In genomic region chr22:22037740-22038139, GRCh38 we compare ENCODE assay signal across 18 cellular contexts. TPM values are rescaled to one million over a fixed set of nuclear protein-coding genes. Genes with fewer than 3 reads are reported as not detected.
DNase-seq lines count a peak whose midpoint lies in the region; ATAC-seq and TF ChIP-seq lines count a peak whose summit lies in the region.
"Had no signal": no experiment of that assay in that cellular context is flagged by ENCODE, and none has a peak within 500 bp of the region (broad histone marks: within the 10 kb centered on the region; RNA-seq: fewer than 3 reads in every experiment).

No MANE protein-coding gene starts in this region.

- no peaks in the 10 kb centered on the region for H3K36me3 Mint-ChIP-seq in natural killer cell treated with Interleukin-12 subunit alpha and Interleukin-12 subunit beta and Interleukin-15 and Interleukin-18, amount 100 ng/mL, for 72 hours

- H2BK15ac ChIP-seq in IMR-90 (ENCODE audit: low read depth, low read length): 0 out of 3 replicates have a peak overlapping the region, but pooled peaks have one; percentile 9

- no peak overlapping the region for H3K56ac ChIP-seq in IMR-90 (ENCODE audit: extremely low read depth, insufficient read depth, low read length)

- H3K36me3 ChIP-seq in BLaER1 (no peaks in the 10 kb centered on the region), IMR-90 (ENCODE audit: control insufficient read depth, insufficient read depth, low read length) (no peaks in the 10 kb centered on the region), ovary (no peaks in the 10 kb centered on the region)

- H3K9me3 Mint-ChIP-seq in natural killer cell treated with Interleukin-12 subunit alpha and Interleukin-12 subunit beta and Interleukin-15 and Interleukin-18, amount 100 ng/mL, for 72 hours: no peaks in the 10 kb centered on the region
- H3K9me3 Mint-ChIP-seq: CD4-positive, alpha-beta T cell; effector memory CD8-positive, alpha-beta T cell; H9; stimulated activated naive CD8-positive, alpha-beta T cell treated with anti-CD3 and anti-CD28 coated beads, Interleukin-15, amount 100 ng/mL, for 72 hours had no signal

- no peak for TF ChIP-seq EP300 in ovary (IDR thresholded peaks at IDR 0.05)

- H3K4me3 Mint-ChIP-seq in natural killer cell treated with Interleukin-12 subunit alpha and Interleukin-12 subunit beta and Interleukin-15 and Interleukin-18, amount 100 ng/mL, for 72 hours: no peak overlapping the region
- H3K4me3 Mint-ChIP-seq: CD4-positive, alpha-beta T cell; effector memory CD8-positive, alpha-beta T cell; H9; stimulated activated naive CD8-positive, alpha-beta T cell treated with anti-CD3 and anti-CD28 coated beads, Interleukin-15, amount 100 ng/mL, for 72 hours had no signal

- no peak overlapping the region for H3K23ac ChIP-seq in IMR-90 (ENCODE audit: low read depth, low read length)

- TF ChIP-seq CTCF in IMR-90 (conservative IDR thresholded peaks at IDR 0.05; ENCODE audit: low read depth, low read length) (no peak), ovary (IDR thresholded peaks at IDR 0.05) (no peak)

- H3K4ac ChIP-seq in IMR-90 (ENCODE audit: low read depth, low read length): peak overlapping the region; percentile 38; the same call in 1 of the 2 replicates

- H2AK9ac ChIP-seq in IMR-90 (replicated peaks; ENCODE audit: low read depth, low read length, poor library complexity): no peak overlapping the region

- H3K9me1 ChIP-seq in IMR-90 (ENCODE audit: insufficient read depth, low read length): peaks cover 28% of the 10 kb centered on the region

- H3K4me3 ChIP-seq in BLaER1 (no peak overlapping the region), IMR-90 (ENCODE audit: insufficient read depth, low read depth, low read length) (no peak overlapping the region), ovary (no peak overlapping the region)
- H3K4me3 ChIP-seq: lung had no signal

- no peaks in the 10 kb centered on the region for H4K20me1 ChIP-seq in BLaER1
- no peaks in the 10 kb centered on the region; the same call in 1 of the 2 replicates for H4K20me1 ChIP-seq in IMR-90 (ENCODE audit: insufficient read depth, low read length)

- WGBS in IMR-90 (ENCODE audit: extremely low coverage in 2 of 2, insufficient read length in 1 of 2), 2 experiments: no CpG with 5 or more reads among the region's 1 CpG
- WGBS in ovary, 3 donors: 73 to 94% (median 86%) methylated on average over 1 of the region's 1 CpG

- H3K9me3 ChIP-seq in BLaER1 (no peaks in the 10 kb centered on the region), IMR-90 (ENCODE audit: control insufficient read depth, insufficient read depth, low read length) (no peaks in the 10 kb centered on the region), ovary (no peaks in the 10 kb centered on the region)

- H3K27me3 ChIP-seq in BLaER1: no peaks in the 10 kb centered on the region
- no peaks in the 10 kb centered on the region; the same call in 1 of the 2 replicates for H3K27me3 ChIP-seq in IMR-90 (ENCODE audit: control insufficient read depth, insufficient read depth, low read length)
- no peaks in the 10 kb centered on the region for H3K27me3 ChIP-seq in ovary

- TF ChIP-seq RAD21 in IMR-90 (IDR thresholded peaks at IDR 0.05; ENCODE audit: low read length): no peak

- no peak overlapping the region for H3K18ac ChIP-seq in IMR-90 (ENCODE audit: low read depth, low read length)

- intact Hi-C loops in IMR-90 (cut with micrococcal nuclease): loop anchor here (10.0 kb wide), 1 partner anchor 117 kb away; no protein-coding TSS in a partner anchor
- intact Hi-C loops in ovary (cut with DNase I): no loop called here

- H4K5ac ChIP-seq in IMR-90 (ENCODE audit: low read depth, low read length): no peak overlapping the region

- CTCF ChIA-PET in IMR-90 (lab: Yijun Ruan, JAX): interaction anchor here (0.9 kb wide), 1 partner anchor 23 kb away, joined by 5 read pairs; no protein-coding TSS in a partner anchor

- DNase-seq in IMR-90 (peak; percentile 91), amniotic stem cell (lab: John Stamatoyannopoulos, UW) (peak; percentile 9), kidney glomerular epithelial cell (lab: John Stamatoyannopoulos, UW) (peak; percentile 15), ovary (no peak)
- no peak for DNase-seq in natural killer cell treated with Interleukin-12 subunit alpha and Interleukin-12 subunit beta and Interleukin-15 and Interleukin-18, amount 100 ng/mL, for 72 hours (ENCODE audit: low spot score)
- DNase-seq: CD4-positive, alpha-beta T cell; effector memory CD8-positive, alpha-beta T cell; H9; hippocampal formation; KG1; SHP77; stimulated activated CD4-positive, alpha-beta T cell treated with anti-CD3 and anti-CD28 coated beads, Interleukin-4, amount 100 ng/mL, for 4 hours; stimulated activated naive CD8-positive, alpha-beta T cell treated with anti-CD3 and anti-CD28 coated beads, Interleukin-15, amount 100 ng/mL, for 72 hours had no signal

- no TSS peak for BruUV-seq in IMR-90 (replicated peaks; lab: Mats Ljungman, UMichigan)

- no peak overlapping the region for H2AK5ac ChIP-seq in IMR-90 (ENCODE audit: low read depth, low read length)

- H3K27me3 Mint-ChIP-seq in natural killer cell treated with Interleukin-12 subunit alpha and Interleukin-12 subunit beta and Interleukin-15 and Interleukin-18, amount 100 ng/mL, for 72 hours: peaks cover 27 to 36% of the 10 kb centered on the region in 2 donors
- H3K27me3 Mint-ChIP-seq: stimulated activated naive CD8-positive, alpha-beta T cell treated with anti-CD3 and anti-CD28 coated beads, Interleukin-15, amount 100 ng/mL, for 72 hours had no signal

- peaks cover 81% of the 10 kb centered on the region for H3K4me1 ChIP-seq in BLaER1
- peaks cover 11% of the 10 kb centered on the region for H3K4me1 ChIP-seq in IMR-90 (ENCODE audit: control insufficient read depth, insufficient read depth, low read length)
- no peaks in the 10 kb centered on the region for H3K4me1 ChIP-seq in ovary (ENCODE audit: insufficient read depth)

- H3K9ac ChIP-seq in BLaER1 (peak overlapping the region; percentile 81), IMR-90 (ENCODE audit: low read depth, low read length) (no peak overlapping the region)

- no peaks in the 10 kb centered on the region for H3K4me1 Mint-ChIP-seq in natural killer cell treated with Interleukin-12 subunit alpha and Interleukin-12 subunit beta and Interleukin-15 and Interleukin-18, amount 100 ng/mL, for 72 hours (ENCODE audit: low read depth in 2 of 2)

- H3K27ac ChIP-seq in BLaER1 (peak overlapping the region; percentile 96), IMR-90 (ENCODE audit: insufficient read depth, low read length) (peak overlapping the region; percentile 43; the same call in 1 of the 2 replicates), ovary (no peak overlapping the region)
- H3K27ac ChIP-seq: VCaP had no signal

- dilution Hi-C loops in IMR-90 (cut with HindIII; ENCODE audit: low sequenced_read_pairs, unreplicated experiment): no loop called here

- H3K79me1 ChIP-seq in IMR-90 (ENCODE audit: low read depth in 1 of 2, low read length in 2 of 2): no peaks in the 10 kb centered on the region

- H2AFZ ChIP-seq in IMR-90 (replicated peaks; ENCODE audit: low read length, poor library complexity): peak overlapping the region; percentile 80

- H3K14ac ChIP-seq in IMR-90 (replicated peaks; ENCODE audit: low read depth, low read length): no peak overlapping the region

- H2BK120ac ChIP-seq in IMR-90 (ENCODE audit: low read depth, low read length): peak overlapping the region; percentile 60

- POLR2A ChIA-PET in IMR-90 (lab: Charles Lee; ENCODE audit: unreplicated experiment): interaction anchor here (0.6 to 1.1 kb wide), 2 partner anchors 105 to 108 kb away, joined by 3 read pairs; no protein-coding TSS in a partner anchor

- peak overlapping the region; percentile 51; the same call in 1 of the 2 replicates for H2BK20ac ChIP-seq in IMR-90 (ENCODE audit: low read depth, low read length)

- H3K4me2 ChIP-seq in BLaER1: peak overlapping the region; percentile 83
- H3K4me2 ChIP-seq in IMR-90 (ENCODE audit: low read depth, low read length): 0 out of 2 replicates have a peak overlapping the region, but pooled peaks have one; percentile 14

- TF ChIP-seq POLR2A in IMR-90 (IDR thresholded peaks at IDR 0.05; ENCODE audit: low read depth, low read length) (no peak), ovary (IDR thresholded peaks at IDR 0.05) (no peak)

- no peak overlapping the region for H3K27ac Mint-ChIP-seq in natural killer cell treated with Interleukin-12 subunit alpha and Interleukin-12 subunit beta and Interleukin-15 and Interleukin-18, amount 100 ng/mL, for 72 hours
- H3K27ac Mint-ChIP-seq: CD4-positive, alpha-beta T cell; effector memory CD8-positive, alpha-beta T cell; H9 had no signal

- ATAC-seq in IMR-90 (ENCODE audit: low read depth) (peak; percentile 97), GM21390 (IDR thresholded peaks at IDR 0.05; ENCODE audit: unreplicated experiment) (no peak), GM21528 (IDR thresholded peaks at IDR 0.05; ENCODE audit: low FRiP score, unreplicated experiment) (no peak)
- ATAC-seq in natural killer cell treated with Interleukin-12 subunit alpha and Interleukin-12 subunit beta and Interleukin-15 and Interleukin-18, amount 100 ng/mL, for 72 hours: no peak
- ATAC-seq: effector memory CD8-positive, alpha-beta T cell; stimulated activated naive CD8-positive, alpha-beta T cell treated with anti-CD3 and anti-CD28 coated beads, Interleukin-15, amount 100 ng/mL, for 72 hours had no signal

- H2BK5ac ChIP-seq in IMR-90 (ENCODE audit: low read depth, low read length, poor library complexity, severe bottlenecking): peak overlapping the region; percentile 46

- peak overlapping the region; percentile 7; the same call in 1 of the 2 replicates for H4K91ac ChIP-seq in IMR-90 (ENCODE audit: insufficient read depth, low read depth, low read length)

- in situ Hi-C loops in IMR-90 (cut with MboI; ENCODE audit: low sequenced_read_pairs): no loop called here

- H4K8ac ChIP-seq in IMR-90 (ENCODE audit: low read depth in 2 of 2, low read length in 2 of 2): peak overlapping the region in 1 of 2 experiments; percentile 56; a peak in 2 of 4 replicates

TF ChIP-seq in IMR-90, 13 proteins besides CTCF, POLR2A, EP300 and RAD21 (continues in another document):
- TF ChIP-seq CHD1 (IDR thresholded peaks at IDR 0.05; ENCODE audit: low read depth, low read length) (no peak), MAZ (IDR thresholded peaks at IDR 0.05; ENCODE audit: borderline replicate concordance, low read depth, low read length) (no peak), CEBPB (IDR thresholded peaks at IDR 0.05; ENCODE audit: low read depth, low read length) (peak; percentile 64; the same call in 1 of the 2 replicates), RCOR1 (IDR thresholded peaks at IDR 0.05; ENCODE audit: insufficient replicate concordance, low read length) (no peak)

RNA-seq across cellular contexts. Expression of gene TOP3B, which starts 55.2 kb away (rescaled TPM):
- total RNA-seq in IMR-90 (2012; rRNA removed): 19.7 and 23.5 TPM in 2 replicates
- 21.8 and 23.0 TPM in 2 replicates for polyA plus RNA-seq in IMR-90 (2012; rRNA removed)
- 7.9 and 10.6 TPM in 2 replicates for polyA plus RNA-seq in IMR-90 (2012; cell fraction: cytosol; rRNA removed)
- polyA plus RNA-seq in IMR-90 (2012; cell fraction: nucleus; rRNA removed; ENCODE audit: low replicate concordance): 57.4 and 109 TPM in 2 replicates
- total RNA-seq in natural killer cell treated with Interleukin-12 subunit alpha and Interleukin-12 subunit beta and Interleukin-15 and Interleukin-18, amount 100 ng/mL, for 72 hours: 10 to 100 TPM; 45.3 to 83.5 TPM
- total RNA-seq in ovary: 10 to 100 TPM; 17.3 to 31.5 (median 25.2) TPM
- 10 to 100 TPM in 1 of 2 donors, 1 to 10 TPM in 1; 9.1 to 17.4 TPM for polyA plus RNA-seq in ovary

Comparison
In these comparisons a context has a peak if more than half of its experiments do, and no peak if none do; other contexts are left out.
1. H3K27ac ChIP-seq: peak in BLaER1 (single experiment) and IMR-90 (single experiment); none in ovary (0 of 2).
2. DNase-seq: peak in IMR-90 (single experiment), amniotic stem cell (single experiment) and kidney glomerular epithelial cell (single experiment); none in natural killer cell treated with Interleukin-12 subunit alpha and Interleukin-12 subunit beta and Interleukin-15 and Interleukin-18, amount 100 ng/mL, for 72 hours (single experiment) and ovary (0 of 5).